In the genomic region with DNA sequence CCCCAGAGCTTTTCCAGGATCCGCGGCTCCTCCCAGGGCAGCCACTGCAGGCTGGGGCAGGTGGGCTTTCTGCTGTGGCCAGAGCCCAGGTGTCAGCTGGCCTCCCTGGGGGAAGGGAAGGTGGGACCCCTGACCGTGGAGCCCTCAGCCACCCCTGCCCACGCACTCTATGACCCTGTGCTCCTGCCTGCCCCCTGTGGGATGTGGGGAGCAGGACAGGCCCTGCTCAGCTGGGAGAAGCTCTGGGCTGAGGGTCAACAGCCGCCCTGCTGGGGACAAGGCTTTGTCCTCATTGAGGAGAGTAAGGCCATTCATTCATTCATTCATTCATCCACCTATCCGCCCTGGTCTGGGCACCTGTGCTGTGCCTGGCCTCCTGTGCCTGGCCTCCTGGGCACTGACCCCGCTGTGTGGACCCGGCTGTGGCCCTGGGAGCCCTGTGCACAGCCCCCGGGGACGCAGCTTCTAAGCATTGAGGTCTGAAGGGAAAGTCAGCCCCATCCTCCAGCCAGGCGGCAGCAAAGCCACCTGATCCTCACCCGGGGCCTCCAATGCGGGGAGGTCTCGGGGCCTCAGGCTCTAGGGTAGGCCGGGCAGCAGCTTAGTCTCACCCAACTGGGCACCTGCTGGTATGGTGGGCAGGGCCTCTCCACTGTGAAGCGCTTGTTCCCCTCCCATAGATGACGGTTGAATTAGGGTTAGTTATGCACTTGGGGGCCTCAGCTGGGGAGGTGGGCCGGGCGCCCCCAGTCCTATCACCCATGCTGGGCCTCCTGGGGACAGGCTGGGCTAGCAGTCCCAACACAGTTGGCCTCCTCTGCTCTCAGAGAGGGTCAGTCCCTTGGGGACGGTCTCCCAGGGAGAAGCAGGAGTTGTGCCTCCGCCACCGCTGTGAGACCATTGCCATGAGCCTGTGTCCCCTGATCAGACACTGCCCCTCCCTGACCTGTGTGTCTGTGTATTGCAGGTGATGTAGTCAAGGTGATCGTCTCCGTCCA, we compare ENCODE assay signal across 1 cellular context.
TF ChIP-seq lines count a peak whose summit lies in the region.

No MANE protein-coding gene starts in this region.

TF ChIP-seq in endothelial cell of umbilical vein, 7 proteins besides CTCF, POLR2A, EP300 and RAD21:
- TF ChIP-seq JUN (IDR thresholded peaks at IDR 0.05; ENCODE audit: borderline replicate concordance, insufficient read depth, insufficient read length, low read depth) (no peak), GATA2 (IDR thresholded peaks at IDR 0.05; ENCODE audit: insufficient read depth, insufficient read length, low read depth, low read length) (no peak), POLR2AphosphoS5 (IDR thresholded peaks at IDR 0.05; ENCODE audit: insufficient read depth, low read depth, low read length) (no peak), FOS (IDR thresholded peaks at IDR 0.05; ENCODE audit: borderline replicate concordance, insufficient read depth, low read length) (no peak), EZH2 (IDR thresholded peaks at IDR 0.05; ENCODE audit: borderline replicate concordance, low read depth, low read length, severe bottlenecking) (no peak), MYC (IDR thresholded peaks at IDR 0.05; ENCODE audit: low read depth, low read length) (no peak)
- TF ChIP-seq, protein P1, sequence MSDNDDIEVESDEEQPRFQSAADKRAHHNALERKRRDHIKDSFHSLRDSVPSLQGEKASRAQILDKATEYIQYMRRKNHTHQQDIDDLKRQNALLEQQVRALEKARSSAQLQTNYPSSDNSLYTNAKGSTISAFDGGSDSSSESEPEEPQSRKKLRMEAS (IDR thresholded peaks at IDR 0.05; ENCODE audit: insufficient read depth, insufficient read length): no peak
